8 cellular contexts compared by ENCODE assay signal in the genomic region with DNA sequence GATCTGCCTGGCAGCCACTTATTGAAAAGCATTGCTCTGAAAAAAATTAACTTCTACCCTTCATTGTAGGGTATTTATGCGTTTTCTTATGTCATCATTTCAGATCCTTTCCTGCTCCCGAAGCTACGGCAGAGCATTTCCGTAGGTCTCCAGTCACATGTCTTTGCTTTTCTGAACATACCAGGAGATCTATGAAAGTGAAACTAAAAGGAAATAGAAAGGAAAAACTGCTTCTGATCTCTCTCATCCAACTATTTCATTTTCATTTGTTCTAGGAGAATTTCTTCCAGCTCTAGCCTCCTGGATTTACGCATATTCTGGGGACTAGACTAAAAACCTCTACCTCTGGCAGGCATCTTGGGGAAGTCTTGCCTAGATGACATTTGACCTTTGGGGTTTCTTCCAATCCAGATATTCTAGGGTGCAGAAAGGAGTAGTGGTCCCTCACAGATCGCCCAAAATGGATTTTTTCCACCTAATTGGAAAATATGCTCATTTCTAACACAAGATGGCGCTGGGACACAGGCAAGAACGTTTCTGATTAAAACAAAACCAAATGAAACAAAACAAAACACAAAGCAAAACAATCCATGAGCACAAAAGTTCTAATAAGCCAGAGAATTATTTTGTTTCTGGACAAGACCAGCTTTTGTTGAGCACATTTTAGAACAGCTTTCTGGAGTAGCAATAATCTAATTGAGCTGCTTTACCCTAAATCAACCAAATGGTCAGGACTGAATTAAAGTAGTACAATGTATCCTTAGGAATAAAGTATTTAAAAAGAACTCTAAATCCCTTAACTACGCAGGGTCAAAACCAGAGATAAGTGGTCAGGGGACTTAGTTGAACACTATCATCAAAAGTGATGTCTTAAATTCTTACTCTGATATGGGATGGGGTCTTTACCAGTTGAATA. TPM values are rescaled to one million over a fixed set of nuclear protein-coding genes. Genes with fewer than 3 reads are reported as not detected.
DNase-seq lines count a peak whose midpoint lies in the region; ATAC-seq lines count a peak whose summit lies in the region.

No MANE protein-coding gene starts in this region.

- no peaks in the 10 kb centered on the region for H3K27me3 ChIP-seq in effector memory CD4-positive, alpha-beta T cell (replicated peaks; ENCODE audit: control insufficient read depth, insufficient read depth, low read length, poor library complexity, severe bottlenecking)
- H3K27me3 ChIP-seq in aorta (ENCODE audit: control insufficient read depth in 1 of 2, insufficient read depth in 2 of 2, low read length in 1 of 2), result no peaks in the 10 kb centered on the region

- no peaks in the 10 kb centered on the region for H3K4me1 ChIP-seq in effector memory CD4-positive, alpha-beta T cell (ENCODE audit: control insufficient read depth, insufficient read depth, low read length, poor library complexity, severe bottlenecking)
- H3K4me1 ChIP-seq in aorta (ENCODE audit: control insufficient read depth in 1 of 2, insufficient read depth in 2 of 2, low read length in 2 of 2), result no peaks in the 10 kb centered on the region

- intact Hi-C loops in aorta (cut with DNase I), result loop anchor here (1.0 to 5.0 kb wide), 3 partner anchors 151 to 392 kb away; no protein-coding TSS in a partner anchor

- ATAC-seq in aorta (ENCODE audit: low FRiP score), result peak; percentile 83

- H3K27ac ChIP-seq in effector memory CD4-positive, alpha-beta T cell (ENCODE audit: insufficient read depth, low read length, poor library complexity, severe bottlenecking), result peak overlapping the region; percentile 23
- H3K27ac ChIP-seq in aorta (ENCODE audit: low read depth in 1 of 2, low read length in 2 of 2), result peak overlapping the region; percentile 48 to 93

- H3K4me3 ChIP-seq in effector memory CD4-positive, alpha-beta T cell (ENCODE audit: insufficient read depth, low read depth, low read length, poor library complexity, severe bottlenecking), result no peak overlapping the region
- H3K4me3 ChIP-seq in aorta (ENCODE audit: low read length in 2 of 2), result peak overlapping the region; percentile 70 to 94

- peak; percentile 7 to 74 (median 23) for DNase-seq in NCI-H1417 (lab: John Stamatoyannopoulos, UW)
- no peak for DNase-seq in NCI-H1417 treated with DMSO at 0.1 percent for 48 hours (lab: John Stamatoyannopoulos, UW)
- DNase-seq in HT-29 (ENCODE audit: low spot score), result peak; percentile 42
- DNase-seq in T-helper 1 cell, result peak in 4 of 5 donors; percentile 11 to 58 (median 36)
- DNase-seq in effector memory CD4-positive, alpha-beta T cell, result peak in 2 of 3 donors; percentile 21 to 31
- peak; percentile 40 for DNase-seq in middle frontal gyrus (ENCODE audit: extremely low spot score, low spot score)
- no peak for DNase-seq in aorta
- no peak for DNase-seq in NCI-H526 treated with DMSO at 0.1 percent for 48 hours (lab: John Stamatoyannopoulos, UW)

- H3K9me3 ChIP-seq in effector memory CD4-positive, alpha-beta T cell (ENCODE audit: control insufficient read depth, low read length), result no peaks in the 10 kb centered on the region
- no peaks in the 10 kb centered on the region for H3K9me3 ChIP-seq in aorta (ENCODE audit: control insufficient read depth, low read length)

- H3K36me3 ChIP-seq in effector memory CD4-positive, alpha-beta T cell (ENCODE audit: control insufficient read depth, insufficient read depth, low read length), result no peaks in the 10 kb centered on the region
- no peaks in the 10 kb centered on the region for H3K36me3 ChIP-seq in aorta (ENCODE audit: control insufficient read depth in 1 of 2, insufficient read depth in 2 of 2, low read length in 1 of 2)

- WGBS in aorta, 2 donors, result 6 to 11% methylated on average over 9 of the region's 9 CpGs

RNA-seq across cellular contexts. Expression of a gene that starts 12.2 kb away (rescaled TPM):
- 0.60 and 1.3 TPM in 2 replicates for total RNA-seq in HT-29 (2014; rRNA removed; shearing (Covaris generic))
- 10 to 100 TPM; 11.9 to 18.2 TPM for total RNA-seq in aorta
- 1 to 10 TPM; 2.1 to 3.0 TPM for polyA plus RNA-seq in aorta

Comparison
In these comparisons a context has a peak if more than half of its experiments do, and no peak if none do; other contexts are left out.
1. DNase-seq: peak in NCI-H1417 (3 of 3), HT-29 (single experiment), T-helper 1 cell (4 of 5), effector memory CD4-positive, alpha-beta T cell (2 of 3) and middle frontal gyrus (single experiment); none in NCI-H1417 treated with DMSO at 0.1 percent for 48 hours (single experiment), aorta (0 of 2) and NCI-H526 treated with DMSO at 0.1 percent for 48 hours (single experiment).